8 cellular contexts compared by ENCODE assay signal in genomic region chr15:20767943-20768342, GRCh38.
DNase-seq lines count a peak whose midpoint lies in the region; ATAC-seq and FAIRE-seq lines count a peak whose summit lies in the region.
"Not testable (repeated sequence)": the region's sequence is repeated elsewhere in the genome, so short reads cannot be mapped to it uniquely, and the experiment has no call there.

No MANE protein-coding gene starts in this region.

- DNase-seq in frontal cortex (ENCODE audit: low spot score in 2 of 2), result not testable (repeated sequence)

- peak; percentile 85 for FAIRE-seq in endometrium (lab: Jason Lieb, UNC)
- FAIRE-seq in frontal cortex (lab: Jason Lieb, UNC), result peak; percentile 84

- ATAC-seq in GM18519 (IDR thresholded peaks at IDR 0.05; ENCODE audit: low FRiP score, unreplicated experiment) (peak; percentile 59), GM18861 (IDR thresholded peaks at IDR 0.05; ENCODE audit: unreplicated experiment) (peak; percentile 66), GM19351 (IDR thresholded peaks at IDR 0.05; ENCODE audit: unreplicated experiment) (peak; percentile 53), HG02885 (IDR thresholded peaks at IDR 0.05; ENCODE audit: poor library complexity, unreplicated experiment) (peak; percentile 48), HG03378 (IDR thresholded peaks at IDR 0.05; ENCODE audit: unreplicated experiment) (peak; percentile 50), HG03565 (IDR thresholded peaks at IDR 0.05; ENCODE audit: unreplicated experiment) (peak; percentile 61)
